In genomic region chr17:42221886-42222745, GRCh38 we compare ENCODE assay signal across 8 cellular contexts. TPM values are rescaled to one million over a fixed set of nuclear protein-coding genes. Genes with fewer than 3 reads are reported as not detected.
DNase-seq lines count a peak whose midpoint lies in the region; ATAC-seq lines count a peak whose summit lies in the region.

No MANE protein-coding gene starts in this region.

- ATAC-seq in stimulated activated naive CD8-positive, alpha-beta T cell treated with anti-CD3 and anti-CD28 coated beads, Interleukin-15, amount 100 ng/mL, for 72 hours: peak; percentile 89
- no peak for ATAC-seq in GM18520 (IDR thresholded peaks at IDR 0.05; ENCODE audit: unreplicated experiment)

- DNase-seq in NCI-H510A treated with DMSO at 0.1 percent for 48 hours (lab: John Stamatoyannopoulos, UW): peak; percentile 22
- no peak for DNase-seq in NCI-H510A (lab: John Stamatoyannopoulos, UW)
- peak; percentile 68 for DNase-seq in NCI-H69 (lab: John Stamatoyannopoulos, UW)
- peak; percentile 50 to 56 for DNase-seq in activated CD4-positive, alpha-beta T cell treated with anti-CD3 and anti-CD28 coated beads, Interleukin-2, amount 50 U/mL, for 4 hours
- peak; percentile 72 for DNase-seq in ecto neural progenitor cell (ENCODE audit: low spot score)
- DNase-seq in mucosa of gallbladder (ENCODE audit: low spot score): peak; percentile 22
- peak; percentile 42 to 53 for DNase-seq in stimulated activated naive CD8-positive, alpha-beta T cell treated with anti-CD3 and anti-CD28 coated beads, Interleukin-15, amount 100 ng/mL, for 72 hours

- H3K9me3 Mint-ChIP-seq in stimulated activated naive CD8-positive, alpha-beta T cell treated with anti-CD3 and anti-CD28 coated beads, Interleukin-15, amount 100 ng/mL, for 72 hours: no peaks in the 10 kb centered on the region

- H3K27me3 Mint-ChIP-seq in stimulated activated naive CD8-positive, alpha-beta T cell treated with anti-CD3 and anti-CD28 coated beads, Interleukin-15, amount 100 ng/mL, for 72 hours: no peaks in the 10 kb centered on the region

- H3K4me3 Mint-ChIP-seq in stimulated activated naive CD8-positive, alpha-beta T cell treated with anti-CD3 and anti-CD28 coated beads, Interleukin-15, amount 100 ng/mL, for 72 hours: no peak overlapping the region

- H3K27ac Mint-ChIP-seq in stimulated activated naive CD8-positive, alpha-beta T cell treated with anti-CD3 and anti-CD28 coated beads, Interleukin-15, amount 100 ng/mL, for 72 hours: peak overlapping the region; percentile 34 to 68

- peaks cover 6% of the 10 kb centered on the region for H3K4me1 Mint-ChIP-seq in stimulated activated naive CD8-positive, alpha-beta T cell treated with anti-CD3 and anti-CD28 coated beads, Interleukin-15, amount 100 ng/mL, for 72 hours

RNA-seq across cellular contexts. Expression of gene GHDC, which starts 27.8 kb away (rescaled TPM):
- total RNA-seq in mucosa of gallbladder: 34.4 TPM

RNA-seq across cellular contexts. Expression of gene HCRT, which starts 36.9 kb away (rescaled TPM):
- total RNA-seq in mucosa of gallbladder: not detected

RNA-seq across cellular contexts. Expression of gene KCNH4, which starts 41.2 kb away (rescaled TPM):
- total RNA-seq in mucosa of gallbladder: 0.06 TPM

RNA-seq across cellular contexts. Expression of gene STAT5B, which starts 54.1 kb away (rescaled TPM):
- total RNA-seq in mucosa of gallbladder: 61.7 TPM
